Comparison of ENCODE assay signal across 20 cellular contexts in the genomic region with DNA sequence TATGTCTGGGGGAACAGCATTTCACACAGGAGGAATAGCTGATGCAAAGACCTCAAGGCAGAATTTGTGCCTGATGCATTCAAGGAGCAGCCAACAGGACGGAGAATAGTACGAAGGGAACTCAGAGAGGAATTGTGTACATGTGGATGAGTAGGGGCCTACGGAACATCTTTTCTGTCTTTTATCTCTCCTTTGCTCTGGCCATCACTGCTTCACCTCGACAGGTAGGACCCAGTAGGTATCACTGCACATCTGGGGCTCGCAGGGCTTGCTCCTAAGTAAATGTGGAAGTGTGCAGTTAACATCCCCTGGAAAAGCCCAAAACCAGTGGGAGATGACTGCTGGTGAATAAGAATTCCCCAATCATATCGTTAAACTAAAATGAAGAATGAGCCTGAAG. TPM values are rescaled to one million over a fixed set of nuclear protein-coding genes. Genes with fewer than 3 reads are reported as not detected.
DNase-seq lines count a peak whose midpoint lies in the region; ATAC-seq and TF ChIP-seq lines count a peak whose summit lies in the region.
"Had no signal": no experiment of that assay in that cellular context is flagged by ENCODE, and none has a peak within 500 bp of the region (broad histone marks: within the 10 kb centered on the region; RNA-seq: fewer than 3 reads in every experiment).

No MANE protein-coding gene starts in this region.

- no peak overlapping the region for H2BK15ac ChIP-seq in mesenchymal stem cell (ENCODE audit: low read depth, poor library complexity, severe bottlenecking)

- no peak overlapping the region for H3K4me3 ChIP-seq in mesenchymal stem cell (ENCODE audit: insufficient read depth in 1 of 2, low read depth in 1 of 2, low read length in 2 of 2)
- H3K4me3 ChIP-seq in A673 (ENCODE audit: low read depth, low read length, poor library complexity, severe bottlenecking), result no peak overlapping the region
- H3K4me3 ChIP-seq: GM12878, heart right ventricle, skin epidermis had no signal

- no peaks in the 10 kb centered on the region for H3K79me1 ChIP-seq in mesenchymal stem cell (replicated peaks; ENCODE audit: low read length, poor library complexity, severe bottlenecking)

- no peak overlapping the region for H3K4me3 Mint-ChIP-seq in activated CD4-positive, alpha-beta memory T cell treated with anti-CD3 and anti-CD28 coated beads for 36 hours
- H3K4me3 Mint-ChIP-seq: endodermal cell had no signal

- no peak overlapping the region for H4K91ac ChIP-seq in mesenchymal stem cell (ENCODE audit: low read length)

- no peak overlapping the region for H4K8ac ChIP-seq in mesenchymal stem cell (ENCODE audit: low read length)

- no peaks in the 10 kb centered on the region for H3K9me3 Mint-ChIP-seq in activated CD4-positive, alpha-beta memory T cell treated with anti-CD3 and anti-CD28 coated beads for 36 hours
- H3K9me3 Mint-ChIP-seq: CD4-positive, alpha-beta memory T cell; endodermal cell; natural killer cell treated with Interleukin-12 subunit alpha and Interleukin-12 subunit beta and Interleukin-15 and Interleukin-18, amount 100 ng/mL, for 72 hours had no signal

- H3K27ac Mint-ChIP-seq in activated CD4-positive, alpha-beta memory T cell treated with anti-CD3 and anti-CD28 coated beads for 36 hours, result peak overlapping the region; percentile 46
- H3K27ac Mint-ChIP-seq: CD4-positive, alpha-beta memory T cell; endodermal cell had no signal

- H3K27me3 Mint-ChIP-seq in activated CD4-positive, alpha-beta memory T cell treated with anti-CD3 and anti-CD28 coated beads for 36 hours, result peaks cover under 1% of the 10 kb centered on the region
- H3K27me3 Mint-ChIP-seq: CD4-positive, alpha-beta memory T cell had no signal

- H3K4me1 Mint-ChIP-seq in activated CD4-positive, alpha-beta memory T cell treated with anti-CD3 and anti-CD28 coated beads for 36 hours (ENCODE audit: low read depth), result peaks cover 21% of the 10 kb centered on the region
- H3K4me1 Mint-ChIP-seq: endodermal cell had no signal

- no peak for DNase-seq in activated CD4-positive, alpha-beta memory T cell treated with anti-CD3 and anti-CD28 coated beads for 36 hours
- DNase-seq in mesenchymal stem cell, result no peak
- no peak for DNase-seq in putamen (ENCODE audit: low spot score)
- DNase-seq in A673 (ENCODE audit: low spot score), result no peak
- DNase-seq in T-helper 2 cell, result no peak
- DNase-seq: activated CD4-positive, alpha-beta T cell treated with anti-CD3 and anti-CD28 coated beads for 1 hour; activated CD8-positive, alpha-beta memory T cell treated with anti-CD3 and anti-CD28 coated beads, Interleukin-2, amount 50 U/mL, for 4 hours; activated naive CD4-positive, alpha-beta T cell treated with anti-CD3 and anti-CD28 coated beads, Interleukin-2, amount 50 U/mL, for 16 hours; endodermal cell; heart right ventricle; NCI-H1694 treated with DMSO at 0.1 percent for 48 hours; stimulated activated CD4-positive, alpha-beta T cell treated with anti-CD3 and anti-CD28 coated beads, Interleukin-2, amount 100 ng/mL, for 48 hours had no signal

- H3K27me3 ChIP-seq in mesenchymal stem cell (ENCODE audit: control insufficient read depth in 1 of 2, insufficient read depth in 1 of 2, low read length in 2 of 2) (no peaks in the 10 kb centered on the region), A673 (replicated peaks; ENCODE audit: insufficient read depth, low read depth, low read length, poor library complexity) (no peaks in the 10 kb centered on the region)
- H3K27me3 ChIP-seq: heart right ventricle had no signal

- TF ChIP-seq CTCF in 22Rv1 (IDR thresholded peaks at IDR 0.05), result no peak
- no peak for TF ChIP-seq CTCF in A673 (conservative IDR thresholded peaks at IDR 0.05; ENCODE audit: low read depth, low read length)

- intact Hi-C loops in activated CD4-positive, alpha-beta memory T cell treated with anti-CD3 and anti-CD28 coated beads for 36 hours (cut with micrococcal nuclease), result loop anchor here (1.0 to 5.0 kb wide), 8 partner anchors 19 to 819 kb away; a partner anchor contains a TSS
- intact Hi-C loops in A673 (cut with micrococcal nuclease; ENCODE audit: unreplicated experiment), result no loop called here

- H3K27ac ChIP-seq in 22Rv1, result peak overlapping the region; percentile 64
- peak overlapping the region; percentile 35 for H3K27ac ChIP-seq in mesenchymal stem cell (ENCODE audit: low read length, poor library complexity, severe bottlenecking)
- no peak overlapping the region for H3K27ac ChIP-seq in A673 (ENCODE audit: low read depth, low read length, poor library complexity, severe bottlenecking)
- H3K27ac ChIP-seq: heart right ventricle had no signal

- no peak overlapping the region for H3K14ac ChIP-seq in mesenchymal stem cell (ENCODE audit: low read length in 2 of 2)

- peak overlapping the region; percentile 68 for H2AK5ac ChIP-seq in mesenchymal stem cell (ENCODE audit: low read length, severe bottlenecking)

- WGBS in mesenchymal stem cell, result 93% methylated on average over 5 of the region's 6 CpGs

- no peak overlapping the region for H2BK12ac ChIP-seq in mesenchymal stem cell (ENCODE audit: low read length in 2 of 2)

- H2BK5ac ChIP-seq in mesenchymal stem cell (ENCODE audit: low read depth, low read length, poor library complexity, severe bottlenecking), result no peak overlapping the region

- H3K4ac ChIP-seq in mesenchymal stem cell (ENCODE audit: low read depth in 1 of 2, low read length in 2 of 2), result no peak overlapping the region

- no peak overlapping the region for H2BK120ac ChIP-seq in mesenchymal stem cell (ENCODE audit: low read depth, low read length)

- peaks cover 3% of the 10 kb centered on the region for H3K4me1 ChIP-seq in mesenchymal stem cell (ENCODE audit: control insufficient read depth, insufficient read depth, low read depth, low read length)
- no peaks in the 10 kb centered on the region for H3K4me1 ChIP-seq in A673 (ENCODE audit: insufficient read depth, low read length, poor library complexity, severe bottlenecking)
- H3K4me1 ChIP-seq: heart right ventricle had no signal

- POLR2A ChIA-PET in activated CD4-positive, alpha-beta memory T cell treated with anti-CD3 and anti-CD28 coated beads for 36 hours (lab: Charles Lee), result no interaction called here
- POLR2A ChIA-PET in A673 (lab: Charles Lee; ENCODE audit: low non-redundant PET), result interaction anchor here (0.6 kb wide), 1 partner anchor 746 kb away, joined by 3 read pairs; no protein-coding TSS in a partner anchor

- no TSS peak for BruUV-seq in A673 (replicated peaks; lab: Mats Ljungman, UMichigan)

- H3K18ac ChIP-seq in mesenchymal stem cell (ENCODE audit: low read depth in 1 of 2, low read length in 2 of 2), result no peak overlapping the region

- no peak overlapping the region for H3K4me2 ChIP-seq in mesenchymal stem cell (ENCODE audit: low read length, poor library complexity, severe bottlenecking)

- H3K36me3 Mint-ChIP-seq in activated CD4-positive, alpha-beta memory T cell treated with anti-CD3 and anti-CD28 coated beads for 36 hours, result no peaks in the 10 kb centered on the region
- H3K36me3 Mint-ChIP-seq: CD4-positive, alpha-beta memory T cell; natural killer cell treated with Interleukin-12 subunit alpha and Interleukin-12 subunit beta and Interleukin-15 and Interleukin-18, amount 100 ng/mL, for 72 hours had no signal

- no peak overlapping the region for H3K9ac ChIP-seq in mesenchymal stem cell (ENCODE audit: low read length)

- no peak overlapping the region for H2AFZ ChIP-seq in mesenchymal stem cell (ENCODE audit: low read depth, low read length)

- no peaks in the 10 kb centered on the region for H3K9me3 ChIP-seq in mesenchymal stem cell (ENCODE audit: control insufficient read depth, low read length)
- H3K9me3 ChIP-seq in A673 (ENCODE audit: low read depth, low read length, poor library complexity, severe bottlenecking), result no peaks in the 10 kb centered on the region
- H3K9me3 ChIP-seq: heart right ventricle had no signal

- H3K36me3 ChIP-seq in mesenchymal stem cell (ENCODE audit: control insufficient read depth in 1 of 2, insufficient read depth in 2 of 2, low read depth in 1 of 2, low read length in 2 of 2) (no peaks in the 10 kb centered on the region), A673 (ENCODE audit: insufficient read depth, low read length, poor library complexity, severe bottlenecking) (no peaks in the 10 kb centered on the region)
- H3K36me3 ChIP-seq: heart right ventricle had no signal

- ATAC-seq in GM19463 (IDR thresholded peaks at IDR 0.05; ENCODE audit: unreplicated experiment) (peak; percentile 6), GM21717 (IDR thresholded peaks at IDR 0.05; ENCODE audit: unreplicated experiment) (no peak)
- ATAC-seq: heart right ventricle had no signal

- CTCF ChIA-PET in activated CD4-positive, alpha-beta memory T cell treated with anti-CD3 and anti-CD28 coated beads for 36 hours (lab: Charles Lee), result interaction anchor here (0.6 to 2.0 kb wide), 3 partner anchors 18 to 732 kb away, joined by 3 to 8 read pairs (median 4); no protein-coding TSS in a partner anchor
- CTCF ChIA-PET in A673 (lab: Charles Lee), result no interaction called here

- no peak overlapping the region for H3K23ac ChIP-seq in mesenchymal stem cell (ENCODE audit: low read length in 2 of 2)

RNA-seq across cellular contexts. Expression of a gene that starts 56.4 kb away (rescaled TPM):
- not detected for total RNA-seq in activated CD4-positive, alpha-beta memory T cell treated with anti-CD3 and anti-CD28 coated beads for 36 hours
- polyA plus RNA-seq in mesenchymal stem cell (2013, experiment 1 of 2), result not detected
- polyA plus RNA-seq in mesenchymal stem cell (2013, experiment 2 of 2), result not detected
- total RNA-seq in A673 (2021), result 47.5 and 50.6 TPM in 2 replicates
- total RNA-seq: CD4-positive, alpha-beta memory T cell; endodermal cell; GM12878; heart right ventricle; lung microvascular endothelial cell; natural killer cell treated with Interleukin-12 subunit alpha and Interleukin-12 subunit beta and Interleukin-15 and Interleukin-18, amount 100 ng/mL, for 72 hours had no signal
- polyA plus RNA-seq: CD4-positive, alpha-beta memory T cell; heart right ventricle had no signal

Comparison
In these comparisons a context has a peak if more than half of its experiments do, and no peak if none do; other contexts are left out.
1. RNA of a gene that starts 56.4 kb away (total RNA-seq): 47.5 to 50.6 TPM in A673; not detected in activated CD4-positive, alpha-beta memory T cell treated with anti-CD3 and anti-CD28 coated beads for 36 hours; every median in the first group is over 10 times any median in the second.